Comparison of ENCODE assay signal across 8 cellular contexts in genomic region chr1:53014791-53015507, GRCh38. TPM values are rescaled to one million over a fixed set of nuclear protein-coding genes. Genes with fewer than 3 reads are reported as not detected.
A peak's percentile ranks its signal among the peaks of the same experiment; 100 is the strongest.
DNase-seq lines count a peak whose midpoint lies in the region; ATAC-seq lines count a peak whose summit lies in the region.

No MANE protein-coding gene starts in this region.

- peak overlapping the region; percentile 32 to 54 for H3K4me3 ChIP-seq in CD4-positive, alpha-beta memory T cell (ENCODE audit: low read length in 2 of 2)
- peak overlapping the region; percentile 75 for H3K4me3 ChIP-seq in HUES6 (ENCODE audit: low read depth, low read length)
- H3K4me3 ChIP-seq in NT2/D1 (ENCODE audit: insufficient read length, low read depth): peak overlapping the region; percentile 60

- H3K4me1 ChIP-seq in CD4-positive, alpha-beta memory T cell (ENCODE audit: insufficient read depth, low read length): peaks cover 24% of the 10 kb centered on the region
- H3K4me1 ChIP-seq in HUES6 (ENCODE audit: control insufficient read depth, insufficient read depth, low read length) (no peaks in the 10 kb centered on the region), NT2/D1 (ENCODE audit: insufficient read depth, insufficient read length) (no peaks in the 10 kb centered on the region)

- no peaks in the 10 kb centered on the region for H3K27me3 ChIP-seq in CD4-positive, alpha-beta memory T cell (ENCODE audit: insufficient read depth, low read length)
- no peaks in the 10 kb centered on the region for H3K27me3 ChIP-seq in HUES6 (ENCODE audit: control insufficient read depth, insufficient read depth, low read length)
- no peaks in the 10 kb centered on the region for H3K27me3 ChIP-seq in NT2/D1 (ENCODE audit: insufficient read depth, insufficient read length)

- peaks cover 0 to 4% (median 0%) of the 10 kb centered on the region in 8 donors for H3K9me3 Mint-ChIP-seq in CD4-positive, alpha-beta memory T cell

- peak overlapping the region; percentile 67 to 92 (median 88) for H3K27ac Mint-ChIP-seq in CD4-positive, alpha-beta memory T cell

- no peaks in the 10 kb centered on the region for H3K9me3 ChIP-seq in CD4-positive, alpha-beta memory T cell (ENCODE audit: control insufficient read depth in 1 of 2, low read length in 2 of 2)
- H3K9me3 ChIP-seq in HUES6 (ENCODE audit: control insufficient read depth, insufficient read depth, low read depth, low read length) (no peaks in the 10 kb centered on the region), NT2/D1 (ENCODE audit: insufficient read depth, low read length) (no peaks in the 10 kb centered on the region)

- DNase-seq in CD4-positive, alpha-beta memory T cell: peak; percentile 82 to 93 (median 89)
- DNase-seq in NT2/D1 (ENCODE audit: low read depth, low spot score) (peak; percentile 81), epidermal melanocyte (ENCODE audit: insufficient read length, low spot score) (peak; percentile 83), middle frontal gyrus (ENCODE audit: extremely low spot score, low spot score) (peak; percentile 38)
- peak; percentile 61 for DNase-seq in activated CD8-positive, alpha-beta memory T cell treated with anti-CD3 and anti-CD28 coated beads, Interleukin-2, amount 50 U/mL, for 1 hour (ENCODE audit: extremely low read depth)
- DNase-seq in stimulated activated CD8-positive, alpha-beta memory T cell treated with anti-CD3 and anti-CD28 coated beads, Interleukin-15, amount 100 ng/mL, for 48 hours (ENCODE audit: low read depth in 2 of 2): peak; percentile 55 to 59

- peak overlapping the region; percentile 39 for H3K27ac ChIP-seq in CD4-positive, alpha-beta memory T cell (ENCODE audit: low read depth, low read length)
- H3K27ac ChIP-seq in HUES6 (ENCODE audit: low read depth, low read length): no peak overlapping the region

- intact Hi-C loops in CD4-positive, alpha-beta memory T cell (cut with micrococcal nuclease): loop anchor here (5.0 to 10.0 kb wide), 2 partner anchors 90 to 288 kb away; partner anchors contain the start of genes ECHDC2, SCP2 and ZYG11B

- H3K36me3 Mint-ChIP-seq in CD4-positive, alpha-beta memory T cell: peaks cover 4 to 19% of the 10 kb centered on the region in 2 donors

- H3K27me3 Mint-ChIP-seq in CD4-positive, alpha-beta memory T cell: no peaks in the 10 kb centered on the region

- POLR2A ChIA-PET in CD4-positive, alpha-beta memory T cell (lab: Charles Lee; ENCODE audit: partially characterized antibody): interaction anchor here (0.7 to 1.4 kb wide), 6 partner anchors 10 to 312 kb away, joined by 3 to 10 read pairs (median 4); partner anchors contain the start of genes CPT2 and ECHDC2

- peaks cover 27 to 34% (median 30%) of the 10 kb centered on the region in 4 donors for H3K4me1 Mint-ChIP-seq in CD4-positive, alpha-beta memory T cell

- no peaks in the 10 kb centered on the region for H3K36me3 ChIP-seq in CD4-positive, alpha-beta memory T cell (ENCODE audit: insufficient read depth, low read length)
- no peaks in the 10 kb centered on the region for H3K36me3 ChIP-seq in HUES6 (ENCODE audit: control insufficient read depth, insufficient read depth, low read length)
- H3K36me3 ChIP-seq in NT2/D1 (ENCODE audit: insufficient read depth, insufficient read length, low read length): no peaks in the 10 kb centered on the region

- H3K4me3 Mint-ChIP-seq in CD4-positive, alpha-beta memory T cell: peak overlapping the region; percentile 88 to 98 (median 90)

- H3K9ac ChIP-seq in HUES6 (ENCODE audit: low read length) (peak overlapping the region; percentile 14), NT2/D1 (ENCODE audit: insufficient read length, low read depth) (peak overlapping the region; percentile 72)

- CTCF ChIA-PET in CD4-positive, alpha-beta memory T cell (lab: Charles Lee; ENCODE audit: partially characterized antibody): interaction anchor here (0.9 kb wide), 1 partner anchor 94 kb away, joined by 4 read pairs; the partner anchor contains the start of gene ECHDC2

- peak; percentile 88 for ATAC-seq in GM21360 (IDR thresholded peaks at IDR 0.05; ENCODE audit: unreplicated experiment)

RNA-seq across cellular contexts. Expression of gene PODN, which starts 47.1 kb away (rescaled TPM):
- total RNA-seq in CD4-positive, alpha-beta memory T cell: not detected
- polyA plus RNA-seq in CD4-positive, alpha-beta memory T cell: not detected

Comparison
In these comparisons a context has a peak if more than half of its experiments do, and no peak if none do; other contexts are left out.
1. DNase-seq: peak in every context shown above with its lines; median percentile 89 in CD4-positive, alpha-beta memory T cell; 83 in epidermal melanocyte; 81 in NT2/D1; 61 in activated CD8-positive, alpha-beta memory T cell treated with anti-CD3 and anti-CD28 coated beads, Interleukin-2, amount 50 U/mL, for 1 hour; 57 in stimulated activated CD8-positive, alpha-beta memory T cell treated with anti-CD3 and anti-CD28 coated beads, Interleukin-15, amount 100 ng/mL, for 48 hours; 38 in middle frontal gyrus.